ENCODE assay signal across 10 cellular contexts in genomic region chr10:50304655-50305054, GRCh38.
"Had no signal": no experiment of that assay in that cellular context is flagged by ENCODE, and none has a peak within 500 bp of the region (broad histone marks: within the 10 kb centered on the region; RNA-seq: fewer than 3 reads in every experiment).

No MANE protein-coding gene starts in this region.

- H3K4me1 ChIP-seq: HAP-1 had no signal

- H3K9ac ChIP-seq: GM23248, KMS-11 had no signal

- H3K36me3 ChIP-seq: HAP-1 had no signal

- H3K27ac ChIP-seq: GM23248, KMS-11 had no signal

- H2AFZ ChIP-seq: GM23248 had no signal

- H3K4me3 Mint-ChIP-seq: HFFc6 had no signal

- DNase-seq: GM23248, GOT3, H7, HFFc6, IMR-90, KBM-7 had no signal

- H3K4me2 ChIP-seq: KMS-11 had no signal

- ATAC-seq: HCT116 had no signal

- H3K9me3 Mint-ChIP-seq: HFFc6 had no signal

- H3K4me3 ChIP-seq: GM23248, HAP-1 had no signal

- H3K27ac Mint-ChIP-seq: HFFc6 had no signal

- FAIRE-seq: HTR-8/SVneo had no signal

- H3K9me3 ChIP-seq: HAP-1 had no signal
